In the genomic region with DNA sequence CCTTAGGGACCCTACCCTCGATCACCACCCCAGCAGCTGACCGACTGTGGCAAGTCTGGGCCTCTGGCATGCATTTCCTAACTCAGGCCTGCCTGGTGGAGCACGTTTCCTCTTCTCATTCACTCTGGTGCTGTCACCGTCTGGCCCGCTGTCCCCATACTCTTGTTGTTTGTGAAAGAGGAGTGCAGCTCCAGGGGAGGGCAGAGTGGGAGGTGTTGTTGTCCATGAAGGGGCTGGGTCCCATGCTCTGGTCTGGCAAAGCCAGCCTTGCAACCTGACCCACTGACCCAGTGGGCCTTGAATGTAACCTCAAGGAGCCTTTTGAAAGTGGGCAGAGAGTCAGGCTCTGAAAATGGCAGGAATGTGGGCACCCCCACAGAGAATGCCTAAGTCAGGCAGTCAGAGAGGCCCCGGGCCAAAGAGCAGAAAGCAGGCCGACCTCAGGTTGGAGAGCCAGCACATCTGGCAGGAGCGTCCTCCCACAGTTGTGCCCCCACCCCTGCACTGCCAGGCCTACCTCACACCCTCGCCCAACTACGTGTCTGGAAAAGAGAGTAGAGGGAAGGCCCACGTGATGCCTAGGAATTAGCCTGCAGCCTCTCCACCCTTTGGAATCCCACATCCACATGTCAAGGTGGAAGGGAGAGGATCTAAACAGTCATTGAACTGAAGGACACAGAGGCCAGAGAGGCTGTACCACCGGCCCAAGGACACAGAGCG, we compare ENCODE assay signal across 8 cellular contexts. TPM values are rescaled to one million over a fixed set of nuclear protein-coding genes. Genes with fewer than 3 reads are reported as not detected.
DNase-seq lines count a peak whose midpoint lies in the region; ATAC-seq and TF ChIP-seq lines count a peak whose summit lies in the region.

No MANE protein-coding gene starts in this region.

- H3K27me3 ChIP-seq in SJSA1 (replicated peaks) (no peaks in the 10 kb centered on the region), smooth muscle cell (ENCODE audit: low read depth) (no peaks in the 10 kb centered on the region)

- H4K20me1 ChIP-seq in smooth muscle cell (ENCODE audit: low read depth) = peaks cover 100% of the 10 kb centered on the region

- H3K4me3 ChIP-seq in SJSA1 (no peak overlapping the region), smooth muscle cell (no peak overlapping the region)

- WGBS in smooth muscle cell (ENCODE audit: low lambda C conversion rate) = 24% methylated on average over 13 of the region's 13 CpGs

- no peak for TF ChIP-seq CTCF in smooth muscle cell (IDR thresholded peaks at IDR 0.05; ENCODE audit: borderline replicate concordance, insufficient read depth, poor library complexity, severe bottlenecking)

- H3F3A ChIP-seq in smooth muscle cell (ENCODE audit: low read depth) = peaks cover 6% of the 10 kb centered on the region

- H3K9me3 ChIP-seq in SJSA1 (replicated peaks) (no peaks in the 10 kb centered on the region), smooth muscle cell (replicated peaks; ENCODE audit: low read depth) (no peaks in the 10 kb centered on the region)

- H3K79me2 ChIP-seq in smooth muscle cell (ENCODE audit: low read depth) = peaks cover 82% of the 10 kb centered on the region

- H3K4me2 ChIP-seq in smooth muscle cell = peak overlapping the region; percentile 69

- no peak overlapping the region for H2AFZ ChIP-seq in smooth muscle cell (ENCODE audit: low read depth)

- H3K36me3 ChIP-seq in SJSA1 (no peaks in the 10 kb centered on the region; the same call in 1 of the 2 replicates), smooth muscle cell (ENCODE audit: low read depth) (no peaks in the 10 kb centered on the region)

- H3K4me1 ChIP-seq in SJSA1 (replicated peaks) = peaks cover 57% of the 10 kb centered on the region
- peaks cover 32% of the 10 kb centered on the region for H3K4me1 ChIP-seq in smooth muscle cell (ENCODE audit: low read depth)

- peak; percentile 38 for DNase-seq in H4 (ENCODE audit: low spot score)
- DNase-seq in SJSA1 (ENCODE audit: low read depth in 1 of 2, low spot score in 2 of 2) = peak; percentile 79 to 84
- peak; percentile 47 for DNase-seq in fibroblast of the conjunctiva (ENCODE audit: low read depth)
- DNase-seq in smooth muscle cell (lab: John Stamatoyannopoulos, UW; ENCODE audit: unreplicated experiment) = no peak
- no peak for DNase-seq in GM19238 (ENCODE audit: insufficient read length, low spot score)
- DNase-seq in NCI-H1105 treated with DMSO at 0.1 percent for 48 hours (lab: John Stamatoyannopoulos, UW) = no peak
- DNase-seq in COR-L47 (lab: John Stamatoyannopoulos, UW) = no peak

- H3K9ac ChIP-seq in smooth muscle cell (ENCODE audit: low read depth) = peak overlapping the region; percentile 61

- H3K27ac ChIP-seq in SJSA1 (peak overlapping the region; percentile 40), smooth muscle cell (ENCODE audit: low read depth) (peak overlapping the region; percentile 92)

- ATAC-seq in HG03439 (IDR thresholded peaks at IDR 0.05; ENCODE audit: unreplicated experiment) = no peak

RNA-seq across cellular contexts. Expression of gene SEMA7A, which starts 10.9 kb away (rescaled TPM):
- total RNA-seq in H4 (2014; rRNA removed; shearing (Covaris generic)) = 0.53 and 0.91 TPM in 2 replicates
- 5.2 and 5.4 TPM in 2 replicates for total RNA-seq in SJSA1 (2014; rRNA removed; shearing (Covaris generic))
- 33.7 and 44.5 TPM in 2 replicates for total RNA-seq in smooth muscle cell
- polyA plus RNA-seq in smooth muscle cell = 9.3 and 14.9 TPM in 2 replicates

RNA-seq across cellular contexts. Expression of gene UBL7, which starts 38.1 kb away (rescaled TPM):
- total RNA-seq in H4 (2014; rRNA removed; shearing (Covaris generic)) = 78.0 and 83.9 TPM in 2 replicates
- total RNA-seq in SJSA1 (2014; rRNA removed; shearing (Covaris generic)) = 32.8 and 54.5 TPM in 2 replicates
- 54.5 and 60.6 TPM in 2 replicates for total RNA-seq in smooth muscle cell
- 64.4 and 64.8 TPM in 2 replicates for polyA plus RNA-seq in smooth muscle cell

RNA-seq across cellular contexts. Expression of gene CYP11A1, which starts 55.4 kb away (rescaled TPM):
- not detected in 2 replicates for total RNA-seq in H4 (2014; rRNA removed; shearing (Covaris generic))
- total RNA-seq in SJSA1 (2014; rRNA removed; shearing (Covaris generic)) = 1.3 and 2.2 TPM in 2 replicates
- 2.2 and 6.6 TPM in 2 replicates for total RNA-seq in smooth muscle cell
- 3.5 and 5.1 TPM in 2 replicates for polyA plus RNA-seq in smooth muscle cell

Comparison
In these comparisons a context has a peak if more than half of its experiments do, and no peak if none do; other contexts are left out.
1. DNase-seq: peak in H4 (single experiment), SJSA1 (2 of 2) and fibroblast of the conjunctiva (single experiment); none in smooth muscle cell (single experiment), GM19238 (single experiment), NCI-H1105 treated with DMSO at 0.1 percent for 48 hours (single experiment) and COR-L47 (single experiment).